Comparison of ENCODE assay signal across 10 cellular contexts in genomic region chr1:116122955-116123757, GRCh38. TPM values are rescaled to one million over a fixed set of nuclear protein-coding genes. Genes with fewer than 3 reads are reported as not detected.
DNase-seq lines count a peak whose midpoint lies in the region; ATAC-seq and TF ChIP-seq lines count a peak whose summit lies in the region.
"Had no signal": no experiment of that assay in that cellular context is flagged by ENCODE, and none has a peak within 500 bp of the region (broad histone marks: within the 10 kb centered on the region; RNA-seq: fewer than 3 reads in every experiment).

No MANE protein-coding gene starts in this region.

- no peak for TF ChIP-seq EP300 in ovary (IDR thresholded peaks at IDR 0.05)

- intact Hi-C loops in Right ventricle myocardium superior (cut with DNase I) = no loop called here
- intact Hi-C loops in left ventricle myocardium inferior (cut with micrococcal nuclease) = no loop called here
- intact Hi-C loops in ovary (cut with DNase I) = no loop called here

- TF ChIP-seq POLR2A in ovary (IDR thresholded peaks at IDR 0.05) = no peak

- H3K27ac ChIP-seq in left ventricle myocardium inferior (replicated peaks) (no peak overlapping the region), ovary (no peak overlapping the region)

- TF ChIP-seq CTCF in left ventricle myocardium inferior (IDR thresholded peaks at IDR 0.05; ENCODE audit: borderline replicate concordance) = no peak
- TF ChIP-seq CTCF in astrocyte of the spinal cord (IDR thresholded peaks at IDR 0.05; ENCODE audit: low read depth, low read length) = no peak
- no peak for TF ChIP-seq CTCF in ovary (IDR thresholded peaks at IDR 0.05)

- H3K4me3 ChIP-seq in left ventricle myocardium inferior = no peak overlapping the region
- no peak overlapping the region for H3K4me3 ChIP-seq in astrocyte of the spinal cord (ENCODE audit: low read depth, low read length)
- no peak overlapping the region for H3K4me3 ChIP-seq in H7 (ENCODE audit: insufficient read depth, low read depth, low read length)
- H3K4me3 ChIP-seq in ovary = no peak overlapping the region

- DNase-seq in Right ventricle myocardium superior (no peak), left ventricle myocardium inferior (no peak), astrocyte of the spinal cord (ENCODE audit: low read depth, low spot score) (peak; percentile 78), left kidney (ENCODE audit: low read depth, low spot score) (peak; percentile 24), H7 (no peak), ovary (no peak)
- DNase-seq: activated CD8-positive, alpha-beta memory T cell treated with anti-CD3 and anti-CD28 coated beads for 24 hours; AML-193 had no signal

- WGBS in ovary, 3 donors = 50 to 56% (median 55%) methylated on average over 8 of the region's 8 CpGs

- H3K4me1 ChIP-seq in left ventricle myocardium inferior (peaks cover 5% of the 10 kb centered on the region), ovary (ENCODE audit: insufficient read depth) (no peaks in the 10 kb centered on the region)

- ATAC-seq in Right ventricle myocardium superior (ENCODE audit: poor library complexity) (peak; percentile 16), GM21576 (IDR thresholded peaks at IDR 0.05; ENCODE audit: unreplicated experiment) (no peak), GM19452 (IDR thresholded peaks at IDR 0.05; ENCODE audit: unreplicated experiment) (no peak)

- no peaks in the 10 kb centered on the region for H3K36me3 ChIP-seq in left ventricle myocardium inferior
- H3K36me3 ChIP-seq in H7 (replicated peaks; ENCODE audit: control insufficient read depth, insufficient read depth, low read length) = no peaks in the 10 kb centered on the region
- H3K36me3 ChIP-seq in ovary = no peaks in the 10 kb centered on the region

- H3K27me3 ChIP-seq in left ventricle myocardium inferior (ENCODE audit: low read depth) (peaks cover 7% of the 10 kb centered on the region), H7 (ENCODE audit: control insufficient read depth, insufficient read depth, low read length) (no peaks in the 10 kb centered on the region), ovary (no peaks in the 10 kb centered on the region)

- in situ Hi-C loops in astrocyte of the spinal cord (cut with HindIII; ENCODE audit: low sequenced_read_pairs) = no loop called here

- H3K9me3 ChIP-seq in left ventricle myocardium inferior (replicated peaks) = no peaks in the 10 kb centered on the region
- H3K9me3 ChIP-seq in ovary = no peaks in the 10 kb centered on the region

RNA-seq across cellular contexts. Expression of gene MAB21L3, which starts 12.0 kb away (rescaled TPM):
- not detected for total RNA-seq in Right ventricle myocardium superior
- not detected for total RNA-seq in left ventricle myocardium inferior
- 0.07 TPM in 1 of 2 replicates, not detected in the other for total RNA-seq in H7 (2014; rRNA removed; shearing (Covaris generic))
- total RNA-seq in ovary = not detected
- not detected for polyA plus RNA-seq in ovary

Comparison
In these comparisons a context has a peak if more than half of its experiments do, and no peak if none do; other contexts are left out.
1. DNase-seq: peak in astrocyte of the spinal cord (single experiment) and left kidney (single experiment); none in Right ventricle myocardium superior (single experiment), left ventricle myocardium inferior (single experiment), H7 (single experiment) and ovary (0 of 5).